14 cellular contexts compared by ENCODE assay signal in the genomic region with DNA sequence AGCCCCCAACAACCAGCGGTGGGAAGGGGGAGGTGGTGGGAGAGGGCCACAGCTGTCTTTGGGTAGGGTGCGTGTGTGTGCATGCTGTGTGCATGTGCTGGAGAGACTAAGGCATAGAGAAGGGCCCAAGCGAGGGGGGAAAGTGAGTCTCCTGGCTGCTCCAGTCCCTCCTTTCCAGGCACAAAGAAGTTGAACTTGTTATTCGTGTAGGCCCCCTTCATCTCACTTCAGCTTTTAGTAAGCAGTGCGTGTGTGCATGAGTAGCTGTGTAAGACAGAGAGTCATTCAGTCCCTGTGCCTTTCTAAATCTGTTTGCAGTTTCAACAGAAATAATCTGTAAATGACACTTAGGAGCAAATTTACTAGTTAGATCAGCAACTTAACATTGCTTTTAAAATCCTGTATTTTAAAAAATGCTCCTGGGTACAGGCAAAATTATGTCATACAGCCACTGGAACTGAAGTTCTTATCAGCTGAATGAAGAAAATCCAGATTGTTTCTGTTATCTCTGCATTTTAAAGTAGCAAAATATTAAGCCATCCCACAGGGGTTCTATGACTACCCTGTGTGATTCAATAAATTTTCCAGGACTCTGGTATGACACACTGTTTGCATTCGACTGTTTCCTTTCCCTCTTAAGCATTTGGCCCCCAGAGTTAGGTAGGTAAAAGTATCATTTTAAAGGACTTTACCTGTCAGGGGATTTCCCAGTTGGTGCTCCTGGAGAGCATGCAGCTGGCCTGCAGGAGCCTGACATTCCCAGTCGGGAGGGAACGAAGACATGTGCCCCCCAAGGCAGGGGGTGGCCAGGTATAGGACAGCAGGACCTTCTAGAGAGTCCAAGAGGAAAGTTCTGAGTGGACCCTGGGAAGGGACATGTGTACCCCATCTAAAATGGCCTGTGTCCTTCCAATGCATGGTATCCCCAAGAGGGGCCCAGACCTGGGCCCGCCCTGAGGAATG. TPM values are rescaled to one million over a fixed set of nuclear protein-coding genes. Genes with fewer than 3 reads are reported as not detected.
DNase-seq lines count a peak whose midpoint lies in the region; ATAC-seq and TF ChIP-seq lines count a peak whose summit lies in the region.
"Had no signal": no experiment of that assay in that cellular context is flagged by ENCODE, and none has a peak within 500 bp of the region (broad histone marks: within the 10 kb centered on the region; RNA-seq: fewer than 3 reads in every experiment).

No MANE protein-coding gene starts in this region.

- peak; percentile 22 for DNase-seq in A172 (ENCODE audit: low spot score)
- DNase-seq in epithelial cell of esophagus (ENCODE audit: low read depth), result peak; percentile 50
- no peak for DNase-seq in thyroid gland
- DNase-seq in omental fat pad (ENCODE audit: low spot score), result no peak
- DNase-seq in occipital lobe (lab: John Stamatoyannopoulos, UW), result no peak
- no peak for DNase-seq in spleen
- DNase-seq: DMS79; midbrain; NCI-H1092 treated with DMSO at 0.1 percent for 48 hours; NCI-H345; psoas muscle; stimulated activated naive CD4-positive, alpha-beta T cell had no signal

- TF ChIP-seq POLR2A in thyroid gland (IDR thresholded peaks at IDR 0.05), result no peak
- no peak for TF ChIP-seq POLR2A in spleen (IDR thresholded peaks at IDR 0.05)

- no peak overlapping the region for H3K4me3 ChIP-seq in epithelial cell of esophagus (ENCODE audit: low read length)
- no peak overlapping the region for H3K4me3 ChIP-seq in thyroid gland (replicated peaks in 1 of 3)
- H3K4me3 ChIP-seq in spleen, result no peak overlapping the region
- H3K4me3 ChIP-seq: psoas muscle had no signal

- H3K27ac ChIP-seq in thyroid gland (no peak overlapping the region), spleen (no peak overlapping the region)
- H3K27ac ChIP-seq: psoas muscle had no signal

- no peak for TF ChIP-seq CTCF in epithelial cell of esophagus (IDR thresholded peaks at IDR 0.05; ENCODE audit: insufficient read depth, low read depth, low read length, missing control alignments)
- no peak for TF ChIP-seq CTCF in thyroid gland (IDR thresholded peaks at IDR 0.05)
- TF ChIP-seq CTCF in omental fat pad (IDR thresholded peaks at IDR 0.05), result no peak
- no peak for TF ChIP-seq CTCF in spleen (IDR thresholded peaks at IDR 0.05 in 8 of 11, conservative IDR thresholded peaks at IDR 0.05 in 3 of 11)

- intact Hi-C loops in thyroid gland (cut with DNase I) (no loop called here), spleen (cut with DNase I; ENCODE audit: low total_unique reads) (no loop called here)

- H3K4me1 ChIP-seq in thyroid gland (peaks cover 0 to 7% of the 10 kb centered on the region in 2 donors), spleen (peaks cover 0 to 19% (median 11%) of the 10 kb centered on the region in 6 donors)

- peak; percentile 49 for ATAC-seq in GM18502 (IDR thresholded peaks at IDR 0.05; ENCODE audit: poor library complexity, unreplicated experiment)
- ATAC-seq in HG03439 (IDR thresholded peaks at IDR 0.05; ENCODE audit: unreplicated experiment), result peak; percentile 60
- ATAC-seq in omental fat pad (ENCODE audit: low FRiP score), result no peak
- ATAC-seq: psoas muscle had no signal

- no peaks in the 10 kb centered on the region for H3K27me3 ChIP-seq in thyroid gland
- no peaks in the 10 kb centered on the region for H3K27me3 ChIP-seq in spleen (replicated peaks in 1 of 7)

- no peaks in the 10 kb centered on the region for H3K9me3 ChIP-seq in thyroid gland
- H3K9me3 ChIP-seq in spleen, result no peaks in the 10 kb centered on the region
- H3K9me3 ChIP-seq: psoas muscle had no signal

- peaks cover 0 to 5% of the 10 kb centered on the region in 2 donors for H3K36me3 ChIP-seq in thyroid gland
- peaks cover 0 to 26% (median 9%) of the 10 kb centered on the region in 6 donors for H3K36me3 ChIP-seq in spleen

- 80 to 90% methylated on average over 9 of the region's 9 CpGs for WGBS in thyroid gland, 2 donors
- 84 to 89% (median 85%) methylated on average over 9 of the region's 9 CpGs for WGBS in spleen, 5 donors

RNA-seq across cellular contexts. Expression of a gene that starts 39.0 kb away (rescaled TPM):
- 19.3 and 38.9 TPM in 2 replicates for total RNA-seq in A172 (2014; rRNA removed; shearing (Covaris generic))
- 10 to 100 TPM; 12.8 to 31.3 (median 21.1) TPM for total RNA-seq in thyroid gland
- total RNA-seq in omental fat pad, result 10 to 100 TPM; 10.2 to 17.3 (median 13.2) TPM
- 28.4 TPM for total RNA-seq in occipital lobe
- total RNA-seq in spleen, result 10 to 100 TPM in 5 of 7 donors, 1 to 10 TPM in 2; 9.4 to 25.3 (median 14.1) TPM
- 10 to 100 TPM; 20.2 to 27.8 (median 22.8) TPM for polyA plus RNA-seq in spleen

RNA-seq across cellular contexts. Expression of a gene that starts 48.3 kb away (rescaled TPM):
- total RNA-seq in A172 (2014; rRNA removed; shearing (Covaris generic)), result 2.3 and 3.5 TPM in 2 replicates
- total RNA-seq in thyroid gland (1 to 10 TPM; 2.5 to 5.9 (median 2.7) TPM), omental fat pad (1 to 10 TPM; 1.3 to 8.5 (median 1.7) TPM), occipital lobe (6.2 TPM), spleen (1 to 10 TPM; 1.5 to 2.6 (median 2.2) TPM)
- polyA plus RNA-seq in spleen, result under 1 TPM; 0.37 to 0.83 (median 0.64) TPM

Comparison
In these comparisons a context has a peak if more than half of its experiments do, and no peak if none do; other contexts are left out.
1. DNase-seq: peak in A172 (single experiment) and epithelial cell of esophagus (single experiment); none in thyroid gland (0 of 2), omental fat pad (single experiment), occipital lobe (single experiment) and spleen (single experiment).